Comparison of ENCODE assay signal across 22 cellular contexts in the genomic region with DNA sequence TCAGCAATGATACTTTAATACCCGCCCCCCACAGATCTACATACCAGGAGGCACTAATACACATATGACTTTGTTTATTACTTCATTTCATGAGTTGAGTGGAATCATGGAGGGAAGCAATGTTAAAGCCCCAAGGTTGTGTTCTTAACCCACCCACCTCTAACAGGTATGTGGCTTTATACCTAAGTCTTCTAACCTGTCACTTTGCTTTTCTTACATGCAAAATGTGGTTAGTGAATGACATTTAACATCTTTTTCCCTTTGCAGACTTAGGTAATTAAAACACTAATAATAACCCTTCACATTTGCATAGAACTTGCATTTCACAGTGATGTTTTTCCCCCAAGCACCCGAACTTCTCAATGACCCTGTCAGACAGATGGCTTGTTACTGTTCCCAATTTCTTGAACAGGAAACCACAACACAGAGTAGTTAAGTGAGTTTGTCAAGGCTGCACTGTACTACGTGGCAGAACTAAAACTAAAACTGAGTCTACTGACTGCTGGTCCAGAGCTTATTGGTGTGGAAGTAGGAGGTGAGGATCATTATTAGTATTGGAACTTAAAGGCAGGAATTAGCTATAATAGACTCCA.
DNase-seq lines count a peak whose midpoint lies in the region; ATAC-seq and TF ChIP-seq lines count a peak whose summit lies in the region.
"Had no signal": no experiment of that assay in that cellular context is flagged by ENCODE, and none has a peak within 500 bp of the region (broad histone marks: within the 10 kb centered on the region; RNA-seq: fewer than 3 reads in every experiment).

No MANE protein-coding gene starts in this region.

- H3K36me3 Mint-ChIP-seq in activated T-cell treated with anti-CD3 and anti-CD28 coated beads, Interleukin-2, amount 50 U/mL, for 72 hours (ENCODE audit: insufficient read depth in 2 of 2): no peaks in the 10 kb centered on the region
- H3K36me3 Mint-ChIP-seq: CD8-positive, alpha-beta memory T cell had no signal

- CTCF ChIA-PET in PC-9 (lab: Charles Lee): no interaction called here

- no peak overlapping the region for H3K27ac Mint-ChIP-seq in stimulated activated naive CD8-positive, alpha-beta T cell treated with anti-CD3 and anti-CD28 coated beads, Interleukin-15, amount 100 ng/mL, for 72 hours
- H3K27ac Mint-ChIP-seq in activated T-cell treated with anti-CD3 and anti-CD28 coated beads, Interleukin-2, amount 50 U/mL, for 72 hours: no peak overlapping the region
- H3K27ac Mint-ChIP-seq: CD8-positive, alpha-beta memory T cell; GM23338; T-helper 1 cell treated with Interleukin-12 subunit alpha and Interleukin-12 subunit beta and Interleukin-4 antibody, amounts not matched to agents 30 μg/mL and 1 μg/mL, for 36 hours had no signal

- H3K4me1 Mint-ChIP-seq in stimulated activated naive CD8-positive, alpha-beta T cell treated with anti-CD3 and anti-CD28 coated beads, Interleukin-15, amount 100 ng/mL, for 72 hours: no peaks in the 10 kb centered on the region
- H3K4me1 Mint-ChIP-seq in activated T-cell treated with anti-CD3 and anti-CD28 coated beads, Interleukin-2, amount 50 U/mL, for 72 hours (ENCODE audit: low read depth): no peaks in the 10 kb centered on the region
- H3K4me1 Mint-ChIP-seq: CD8-positive, alpha-beta memory T cell; GM23338 had no signal

- peaks cover 4 to 16% of the 10 kb centered on the region in 2 donors for H3K9me3 Mint-ChIP-seq in stimulated activated naive CD8-positive, alpha-beta T cell treated with anti-CD3 and anti-CD28 coated beads, Interleukin-15, amount 100 ng/mL, for 72 hours
- H3K9me3 Mint-ChIP-seq in activated T-cell treated with anti-CD3 and anti-CD28 coated beads, Interleukin-2, amount 50 U/mL, for 72 hours: peaks cover 6 to 11% of the 10 kb centered on the region in 2 donors

- no peaks in the 10 kb centered on the region for H3K4me1 ChIP-seq in PC-9 (replicated peaks; ENCODE audit: insufficient read depth)

- no peaks in the 10 kb centered on the region for H3K9me3 ChIP-seq in PC-9 (ENCODE audit: insufficient read depth, low read depth)

- no TSS peak for BruUV-seq in PC-9 (replicated peaks; lab: Mats Ljungman, UMichigan)

- no peak for TF ChIP-seq CTCF in PC-9 (conservative IDR thresholded peaks at IDR 0.05)

- H3F3A ChIP-seq in PC-9 (ENCODE audit: insufficient read depth, low read depth): no peaks in the 10 kb centered on the region

- H3K27ac ChIP-seq in PC-9: no peak overlapping the region
- H3K27ac ChIP-seq: BLaER1 treated with 17β-estradiol and CSF1 and Interleukin-3, amounts not matched to agents 10 nM and 100 nM had no signal

- no peak overlapping the region for H2AFZ ChIP-seq in PC-9
- H2AFZ ChIP-seq: GM23338 had no signal

- H3K27me3 Mint-ChIP-seq in stimulated activated naive CD8-positive, alpha-beta T cell treated with anti-CD3 and anti-CD28 coated beads, Interleukin-15, amount 100 ng/mL, for 72 hours: no peaks in the 10 kb centered on the region
- H3K27me3 Mint-ChIP-seq in activated T-cell treated with anti-CD3 and anti-CD28 coated beads, Interleukin-2, amount 50 U/mL, for 72 hours (ENCODE audit: low read depth): no peaks in the 10 kb centered on the region
- H3K27me3 Mint-ChIP-seq: CD8-positive, alpha-beta memory T cell had no signal

- DNase-seq in stimulated activated naive CD8-positive, alpha-beta T cell treated with anti-CD3 and anti-CD28 coated beads, Interleukin-15, amount 100 ng/mL, for 72 hours: no peak
- DNase-seq in stimulated activated naive CD8-positive, alpha-beta T cell treated with anti-CD3 and anti-CD28 coated beads, Interleukin-15, Interleukin-2, amounts not matched to agents 100 U/mL and 50 U/mL, for 24 hours: no peak
- DNase-seq in NAMALWA (ENCODE audit: low spot score) (peak; percentile 31), PC-9 (no peak), epidermal melanocyte (ENCODE audit: insufficient read length, low spot score) (no peak)
- no peak for DNase-seq in activated T-cell treated with anti-CD3 and anti-CD28 coated beads, Interleukin-2, amount 50 U/mL, for 72 hours
- DNase-seq in NK-92 treated with Interleukin-12 subunit alpha and Interleukin-12 subunit beta, amount 100 ng/mL, for 24 hours (lab: John Stamatoyannopoulos, UW): no peak
- DNase-seq: CD8-positive, alpha-beta memory T cell; DMS79 treated with DMSO at 0.1 percent for 48 hours; GDM1; MV-4-11; NCI-H1417 treated with DMSO at 0.1 percent for 48 hours; NCI-H1930; NCI-H2171; NCI-H446; NCI-H774; SHP77 treated with DMSO at 0.1 percent for 48 hours had no signal

- no peak overlapping the region for H3K4me3 ChIP-seq in PC-9
- H3K4me3 ChIP-seq: BLaER1 treated with 17β-estradiol and CSF1 and Interleukin-3, amounts not matched to agents 10 nM and 100 nM; GM23338 had no signal

- POLR2A ChIA-PET in PC-9 (lab: Charles Lee; ENCODE audit: unreplicated experiment): no interaction called here

- no peaks in the 10 kb centered on the region for H4K20me1 ChIP-seq in PC-9 (ENCODE audit: insufficient read depth)
- H4K20me1 ChIP-seq: BLaER1 treated with 17β-estradiol and CSF1 and Interleukin-3, amounts not matched to agents 10 nM and 100 nM had no signal

- H3K36me3 ChIP-seq in PC-9 (ENCODE audit: low read depth): no peaks in the 10 kb centered on the region
- H3K36me3 ChIP-seq: BLaER1 treated with 17β-estradiol and CSF1 and Interleukin-3, amounts not matched to agents 10 nM and 100 nM had no signal

- H3K27me3 ChIP-seq in PC-9 (ENCODE audit: insufficient read depth, low read depth): no peaks in the 10 kb centered on the region
- H3K27me3 ChIP-seq: BLaER1 treated with 17β-estradiol and CSF1 and Interleukin-3, amounts not matched to agents 10 nM and 100 nM had no signal

- no peak overlapping the region for H3K4me2 ChIP-seq in PC-9
- H3K4me2 ChIP-seq: BLaER1 treated with 17β-estradiol and CSF1 and Interleukin-3, amounts not matched to agents 10 nM and 100 nM; GM23338 had no signal

- intact Hi-C loops in PC-9 (cut with micrococcal nuclease; ENCODE audit: unreplicated experiment): no loop called here

- peak; percentile 66 for ATAC-seq in stimulated activated naive CD8-positive, alpha-beta T cell treated with anti-CD3 and anti-CD28 coated beads, Interleukin-15, amount 100 ng/mL, for 72 hours
- no peak for ATAC-seq in stimulated activated naive CD8-positive, alpha-beta T cell treated with anti-CD3 and anti-CD28 coated beads, Interleukin-15, Interleukin-2, amounts not matched to agents 100 U/mL and 50 U/mL, for 24 hours
- peak; percentile 53 for ATAC-seq in HG02798 (IDR thresholded peaks at IDR 0.05; ENCODE audit: poor library complexity, unreplicated experiment)
- no peak for ATAC-seq in activated T-cell treated with anti-CD3 and anti-CD28 coated beads, Interleukin-2, amount 50 U/mL, for 72 hours (replicated peaks in 1 of 2)
- ATAC-seq: GM23338, SK-N-SH treated with all-trans-retinoic acid at 6 μM for 48 hours had no signal

- H3K4me3 Mint-ChIP-seq in stimulated activated naive CD8-positive, alpha-beta T cell treated with anti-CD3 and anti-CD28 coated beads, Interleukin-15, amount 100 ng/mL, for 72 hours: no peak overlapping the region
- H3K4me3 Mint-ChIP-seq in activated T-cell treated with anti-CD3 and anti-CD28 coated beads, Interleukin-2, amount 50 U/mL, for 72 hours: no peak overlapping the region
- H3K4me3 Mint-ChIP-seq: CD8-positive, alpha-beta memory T cell; GM23338; T-helper 1 cell treated with Interleukin-12 subunit alpha and Interleukin-12 subunit beta and Interleukin-4 antibody, amounts not matched to agents 30 μg/mL and 1 μg/mL, for 36 hours had no signal

- no peaks in the 10 kb centered on the region; the same call in 1 of the 2 replicates for H3K9me2 ChIP-seq in PC-9 (ENCODE audit: insufficient read depth)

- no peaks in the 10 kb centered on the region for H3K79me2 ChIP-seq in PC-9 (ENCODE audit: low read depth)

Comparison
In these comparisons a context has a peak if more than half of its experiments do, and no peak if none do; other contexts are left out.
1. ATAC-seq: peak in stimulated activated naive CD8-positive, alpha-beta T cell treated with anti-CD3 and anti-CD28 coated beads, Interleukin-15, amount 100 ng/mL, for 72 hours (single experiment) and HG02798 (single experiment); none in stimulated activated naive CD8-positive, alpha-beta T cell treated with anti-CD3 and anti-CD28 coated beads, Interleukin-15, Interleukin-2, amounts not matched to agents 100 U/mL and 50 U/mL, for 24 hours (single experiment) and activated T-cell treated with anti-CD3 and anti-CD28 coated beads, Interleukin-2, amount 50 U/mL, for 72 hours (0 of 2).